Comparison of ENCODE assay signal across 8 cellular contexts in the genomic region with DNA sequence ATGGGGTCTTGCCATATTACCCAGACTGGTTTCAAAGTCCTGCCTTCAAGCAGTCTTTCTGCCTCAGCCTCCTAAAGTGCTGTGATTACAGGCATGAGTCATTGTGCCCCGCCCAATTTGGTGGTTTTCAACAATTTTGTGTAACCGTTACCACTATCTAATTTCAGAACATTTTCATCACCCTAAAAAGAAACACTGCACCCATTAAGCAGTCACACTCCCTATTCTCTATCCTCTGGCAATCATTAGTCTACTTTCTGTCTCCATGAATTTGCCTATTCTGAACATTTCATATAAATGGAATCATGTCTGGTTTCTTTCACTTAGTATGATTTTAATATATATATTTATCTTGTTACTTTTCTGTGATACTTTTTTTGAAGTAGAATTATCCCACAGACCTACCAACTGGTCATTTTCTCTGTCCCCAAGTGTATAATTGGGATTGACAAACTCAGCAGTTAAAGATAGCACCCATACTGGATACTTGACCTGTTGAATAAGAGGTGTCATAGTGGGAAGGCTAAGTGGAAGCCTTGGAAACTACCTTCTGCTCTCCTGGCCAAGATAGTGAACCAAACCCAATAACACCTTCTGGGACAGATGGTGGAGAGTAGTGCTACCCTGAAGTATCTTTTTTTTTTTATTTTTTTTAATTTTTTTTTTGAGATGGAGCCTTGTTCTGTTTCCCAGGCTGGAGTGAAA.
DNase-seq lines count a peak whose midpoint lies in the region; ATAC-seq and TF ChIP-seq lines count a peak whose summit lies in the region.

No MANE protein-coding gene starts in this region.

- DNase-seq in activated CD8-positive, alpha-beta memory T cell treated with anti-CD3 and anti-CD28 coated beads for 24 hours, result peak; percentile 80
- DNase-seq in fibroblast of the aortic adventitia (ENCODE audit: low read depth) (peak; percentile 91), T1000 (lab: John Stamatoyannopoulos, UW) (no peak)
- DNase-seq in stimulated activated CD8-positive, alpha-beta memory T cell treated with anti-CD3 and anti-CD28 coated beads, Interleukin-15, amount 100 ng/mL, for 1 hour (ENCODE audit: low read depth), result peak; percentile 57

- no peak overlapping the region for H2AFZ ChIP-seq in Loucy (ENCODE audit: low read length)

- H3K27me3 ChIP-seq in Loucy (ENCODE audit: insufficient read depth, low read length, poor library complexity, severe bottlenecking), result no peaks in the 10 kb centered on the region

- peak; percentile 74 for ATAC-seq in GM19395 (IDR thresholded peaks at IDR 0.05; ENCODE audit: unreplicated experiment)
- no peak for ATAC-seq in GM18907 (IDR thresholded peaks at IDR 0.05; ENCODE audit: unreplicated experiment)
- no peak for ATAC-seq in HG02642 (IDR thresholded peaks at IDR 0.05; ENCODE audit: poor library complexity, unreplicated experiment)

- peaks cover 79% of the 10 kb centered on the region for H3K79me2 ChIP-seq in Loucy (ENCODE audit: insufficient read depth, low read length)

- peaks cover 9% of the 10 kb centered on the region; the same call in 1 of the 2 replicates for H3K36me3 ChIP-seq in Loucy (ENCODE audit: insufficient read depth, low read length)

- TF ChIP-seq CTCF in Loucy (conservative IDR thresholded peaks at IDR 0.05; ENCODE audit: low read length), result no peak
- no peak for TF ChIP-seq CTCF in fibroblast of the aortic adventitia (IDR thresholded peaks at IDR 0.05; ENCODE audit: insufficient read depth, low read length)

- H3K9ac ChIP-seq in Loucy (ENCODE audit: low read depth, low read length, poor library complexity, severe bottlenecking), result no peak overlapping the region

- H4K20me1 ChIP-seq in Loucy (ENCODE audit: insufficient read depth, low read length, poor library complexity, severe bottlenecking), result peaks cover 9% of the 10 kb centered on the region

- H3F3A ChIP-seq in Loucy (ENCODE audit: low read depth), result no peaks in the 10 kb centered on the region

- no peaks in the 10 kb centered on the region for H3K9me2 ChIP-seq in Loucy (replicated peaks; ENCODE audit: low read depth, low read length)

- peaks cover 9% of the 10 kb centered on the region for H3K4me1 ChIP-seq in Loucy (ENCODE audit: insufficient read depth, low read length, poor library complexity, severe bottlenecking)

- peak overlapping the region; percentile 16 for H3K4me2 ChIP-seq in Loucy (ENCODE audit: low read depth, low read length, poor library complexity, severe bottlenecking)

- H3K4me3 ChIP-seq in Loucy (ENCODE audit: low read length, poor library complexity, severe bottlenecking) (no peak overlapping the region), fibroblast of the aortic adventitia (ENCODE audit: low read depth, low read length) (no peak overlapping the region)

- peaks cover 4% of the 10 kb centered on the region; the same call in 1 of the 2 replicates for H3K9me3 ChIP-seq in Loucy (ENCODE audit: insufficient read depth, low read depth, low read length)
